In the genomic region with DNA sequence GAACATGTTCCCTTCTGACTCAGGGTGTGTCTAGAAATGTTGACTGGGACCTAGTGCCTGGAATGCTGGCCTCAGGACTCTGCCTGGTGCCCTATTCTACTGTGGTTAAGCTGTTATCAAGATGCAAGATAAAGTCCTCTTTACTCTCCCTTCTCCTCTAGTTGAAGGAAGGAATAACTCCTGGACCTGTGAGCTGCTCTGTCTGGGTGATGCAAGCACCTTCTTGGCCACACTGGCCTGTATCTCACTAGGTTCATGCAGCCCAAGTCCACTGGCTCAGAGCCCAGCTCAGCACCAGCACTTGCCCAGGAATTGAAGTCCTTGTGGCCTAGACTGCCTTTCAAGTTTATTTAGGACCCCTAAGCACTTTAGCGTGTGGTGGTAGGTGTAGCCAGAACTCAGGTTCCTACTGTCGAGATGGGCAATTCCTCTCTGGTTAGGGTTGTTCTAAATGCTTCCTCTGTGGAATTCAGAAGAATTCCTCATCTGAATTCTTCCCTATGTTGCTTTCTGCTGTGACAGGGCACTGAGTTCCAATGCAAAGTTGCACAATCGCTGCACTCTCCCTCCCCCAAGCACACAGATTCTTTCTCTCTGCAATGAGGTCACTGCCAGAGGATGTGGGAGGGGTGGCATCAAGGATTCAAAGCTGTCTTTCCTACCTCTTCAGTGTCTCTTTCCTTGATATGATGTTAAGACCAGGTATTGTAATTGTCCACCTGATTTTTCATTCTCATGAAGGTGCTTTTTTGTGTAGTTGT, we compare ENCODE assay signal across 14 cellular contexts. TPM values are rescaled to one million over a fixed set of nuclear protein-coding genes. Genes with fewer than 3 reads are reported as not detected.
DNase-seq lines count a peak whose midpoint lies in the region; ATAC-seq, FAIRE-seq and TF ChIP-seq lines count a peak whose summit lies in the region.
"Had no signal": no experiment of that assay in that cellular context is flagged by ENCODE, and none has a peak within 500 bp of the region (broad histone marks: within the 10 kb centered on the region; RNA-seq: fewer than 3 reads in every experiment).

No MANE protein-coding gene starts in this region.

- no peak overlapping the region for H3K4me3 ChIP-seq in fibroblast of villous mesenchyme (ENCODE audit: low read depth, low read length)

- ATAC-seq in HG03159 (IDR thresholded peaks at IDR 0.05; ENCODE audit: unreplicated experiment), result no peak

- intact Hi-C loops in activated T-helper 1 cell treated with anti-CD3 and anti-CD28 coated beads, Interleukin-12 subunit alpha, Interleukin-12 subunit beta, Interleukin-2, Interleukin-4 antibody, amounts not matched to agents 30 ng/mL and 10 ng/mL and 1 ng/mL, durations not matched to agents 14 hours and 24 hours and 36 hours (cut with micrococcal nuclease), result no loop called here

- no peak for TF ChIP-seq CTCF in fibroblast of villous mesenchyme (IDR thresholded peaks at IDR 0.05; ENCODE audit: insufficient read depth, low read depth, low read length)

- H3K27me3 Mint-ChIP-seq in activated T-helper 1 cell treated with anti-CD3 and anti-CD28 coated beads, Interleukin-12 subunit alpha, Interleukin-12 subunit beta, Interleukin-2, Interleukin-4 antibody, amounts not matched to agents 30 ng/mL and 10 ng/mL and 1 ng/mL, durations not matched to agents 14 hours and 24 hours and 36 hours (ENCODE audit: insufficient read depth), result no peaks in the 10 kb centered on the region
- H3K27me3 Mint-ChIP-seq: CD4-positive, alpha-beta T cell had no signal

- no peak for FAIRE-seq in RCC 7860 (lab: Jason Lieb, UNC)

- DNase-seq in GM03348 (ENCODE audit: low spot score) (peak; percentile 28), RCC 7860 (ENCODE audit: low spot score) (peak; percentile 34), fibroblast of villous mesenchyme (ENCODE audit: low read depth) (peak; percentile 15), non-pigmented ciliary epithelial cell (ENCODE audit: low read depth) (peak; percentile 28), anterior cingulate cortex (lab: John Stamatoyannopoulos, UW) (no peak)
- DNase-seq in stimulated activated CD4-positive, alpha-beta T cell treated with anti-CD3 and anti-CD28 coated beads, Interleukin-2, amount 100 ng/mL, for 24 hours, result no peak
- no peak for DNase-seq in activated T-helper 1 cell treated with anti-CD3 and anti-CD28 coated beads, Interleukin-12 subunit alpha, Interleukin-12 subunit beta, Interleukin-2, Interleukin-4 antibody, amounts not matched to agents 30 ng/mL and 10 ng/mL and 1 ng/mL, durations not matched to agents 14 hours and 24 hours and 36 hours (ENCODE audit: low spot score)
- DNase-seq: CD4-positive, alpha-beta T cell; cerebellar nuclear complex; NCI-H2227 treated with DMSO at 0.1 percent for 48 hours had no signal

- no peaks in the 10 kb centered on the region for H3K4me1 Mint-ChIP-seq in activated T-helper 1 cell treated with anti-CD3 and anti-CD28 coated beads, Interleukin-12 subunit alpha, Interleukin-12 subunit beta, Interleukin-2, Interleukin-4 antibody, amounts not matched to agents 30 ng/mL and 10 ng/mL and 1 ng/mL, durations not matched to agents 14 hours and 24 hours and 36 hours (ENCODE audit: low read depth)
- H3K4me1 Mint-ChIP-seq: mesothelial cell of epicardium had no signal

- peaks cover 7% of the 10 kb centered on the region for H3K9me3 Mint-ChIP-seq in activated T-helper 1 cell treated with anti-CD3 and anti-CD28 coated beads, Interleukin-12 subunit alpha, Interleukin-12 subunit beta, Interleukin-2, Interleukin-4 antibody, amounts not matched to agents 30 ng/mL and 10 ng/mL and 1 ng/mL, durations not matched to agents 14 hours and 24 hours and 36 hours

- H3K27ac Mint-ChIP-seq in activated T-helper 1 cell treated with anti-CD3 and anti-CD28 coated beads, Interleukin-12 subunit alpha, Interleukin-12 subunit beta, Interleukin-2, Interleukin-4 antibody, amounts not matched to agents 30 ng/mL and 10 ng/mL and 1 ng/mL, durations not matched to agents 14 hours and 24 hours and 36 hours, result no peak overlapping the region
- H3K27ac Mint-ChIP-seq: CD4-positive, alpha-beta T cell; mesothelial cell of epicardium had no signal

- no peaks in the 10 kb centered on the region for H3K36me3 Mint-ChIP-seq in activated T-helper 1 cell treated with anti-CD3 and anti-CD28 coated beads, Interleukin-12 subunit alpha, Interleukin-12 subunit beta, Interleukin-2, Interleukin-4 antibody, amounts not matched to agents 30 ng/mL and 10 ng/mL and 1 ng/mL, durations not matched to agents 14 hours and 24 hours and 36 hours (ENCODE audit: low read depth)
- H3K36me3 Mint-ChIP-seq: mesothelial cell of epicardium had no signal

- no peak overlapping the region for H3K4me3 Mint-ChIP-seq in activated T-helper 1 cell treated with anti-CD3 and anti-CD28 coated beads, Interleukin-12 subunit alpha, Interleukin-12 subunit beta, Interleukin-2, Interleukin-4 antibody, amounts not matched to agents 30 ng/mL and 10 ng/mL and 1 ng/mL, durations not matched to agents 14 hours and 24 hours and 36 hours
- H3K4me3 Mint-ChIP-seq: CD4-positive, alpha-beta T cell; mesothelial cell of epicardium had no signal

RNA-seq across cellular contexts. Expression of a gene that starts 54.7 kb away (rescaled TPM):
- total RNA-seq in fibroblast of villous mesenchyme, result under 0.01 TPM in 1 of 2 replicates, not detected in the other
- total RNA-seq in activated T-helper 1 cell treated with anti-CD3 and anti-CD28 coated beads, Interleukin-12 subunit alpha, Interleukin-12 subunit beta, Interleukin-2, Interleukin-4 antibody, amounts not matched to agents 30 ng/mL and 10 ng/mL and 1 ng/mL, durations not matched to agents 14 hours and 24 hours and 36 hours, result not detected in 2 replicates
- total RNA-seq: CD4-positive, alpha-beta T cell; glomerular endothelial cell; mesothelial cell of epicardium; RPMI7951 had no signal

Comparison
In these comparisons a context has a peak if more than half of its experiments do, and no peak if none do; other contexts are left out.
1. DNase-seq: peak in GM03348 (single experiment), RCC 7860 (single experiment), fibroblast of villous mesenchyme (single experiment) and non-pigmented ciliary epithelial cell (single experiment); none in anterior cingulate cortex (0 of 58), stimulated activated CD4-positive, alpha-beta T cell treated with anti-CD3 and anti-CD28 coated beads, Interleukin-2, amount 100 ng/mL, for 24 hours (0 of 2) and activated T-helper 1 cell treated with anti-CD3 and anti-CD28 coated beads, Interleukin-12 subunit alpha, Interleukin-12 subunit beta, Interleukin-2, Interleukin-4 antibody, amounts not matched to agents 30 ng/mL and 10 ng/mL and 1 ng/mL, durations not matched to agents 14 hours and 24 hours and 36 hours (single experiment).